13 cellular contexts compared by ENCODE assay signal in the genomic region with DNA sequence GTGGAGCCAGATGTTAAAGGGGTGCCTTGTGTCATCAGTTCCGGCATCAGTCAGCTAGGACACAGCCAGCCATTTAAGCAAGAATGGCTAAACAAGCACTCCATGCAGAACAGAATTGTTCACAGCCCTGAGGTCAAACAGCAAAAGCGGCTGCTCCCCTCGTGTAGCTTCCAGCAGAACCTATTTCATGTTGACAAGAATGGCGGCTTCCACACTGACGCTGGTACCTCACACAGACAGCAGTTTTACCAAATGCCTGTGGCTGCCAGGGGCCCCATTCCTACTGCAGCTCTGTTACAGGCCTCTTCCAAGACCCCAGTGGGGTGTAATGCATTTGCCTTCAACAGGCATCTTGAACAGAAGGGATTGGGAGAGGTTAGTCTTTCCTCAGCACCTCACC.
DNase-seq lines count a peak whose midpoint lies in the region; ATAC-seq and TF ChIP-seq lines count a peak whose summit lies in the region.
"Had no signal": no experiment of that assay in that cellular context is flagged by ENCODE, and none has a peak within 500 bp of the region (broad histone marks: within the 10 kb centered on the region; RNA-seq: fewer than 3 reads in every experiment).

No MANE protein-coding gene starts in this region.

- peak; percentile 24 to 31 for DNase-seq in NCI-H524 (lab: John Stamatoyannopoulos, UW)
- DNase-seq in NCI-H524 treated with DMSO at 0.1 percent for 48 hours (lab: John Stamatoyannopoulos, UW) = no peak
- peak; percentile 57 for DNase-seq in NCI-H1694 treated with DMSO at 0.1 percent for 48 hours (lab: John Stamatoyannopoulos, UW)
- peak in 2 of 10 donors; percentile 15 to 40 for DNase-seq in dorsolateral prefrontal cortex
- DNase-seq in left lobe of liver (ENCODE audit: low spot score) = no peak
- DNase-seq in prostate gland (ENCODE audit: low spot score) = no peak
- no peak for DNase-seq in stimulated activated CD4-positive, alpha-beta T cell treated with anti-CD3 and anti-CD28 coated beads, Interleukin-2, amount 100 ng/mL, for 24 hours
- DNase-seq: Calu3; CD4-positive, alpha-beta T cell; NCI-H526 treated with DMSO at 0.1 percent for 48 hours; NK-92 treated with Interleukin-12 subunit alpha and Interleukin-12 subunit beta, amount 100 ng/mL, for 24 hours had no signal

- peak overlapping the region in 37 of 59 donors; percentile 11 to 65 (median 41) for H3K4me3 ChIP-seq in dorsolateral prefrontal cortex
- no peak overlapping the region for H3K4me3 ChIP-seq in prostate gland
- H3K4me3 ChIP-seq: GM23338 had no signal

- no peak for TF ChIP-seq CTCF in dorsolateral prefrontal cortex (IDR thresholded peaks at IDR 0.05 in 54 of 56, conservative IDR thresholded peaks at IDR 0.05 in 2 of 56; ENCODE audit: low read depth in 1 of 56, partially characterized antibody in 56 of 56)
- TF ChIP-seq CTCF in prostate gland (IDR thresholded peaks at IDR 0.05) = no peak

- no peaks in the 10 kb centered on the region for H3K4me1 ChIP-seq in prostate gland (replicated peaks)

- H3K27me3 ChIP-seq in dorsolateral prefrontal cortex (no peaks in the 10 kb centered on the region), prostate gland (replicated peaks; ENCODE audit: insufficient read depth) (no peaks in the 10 kb centered on the region)

- 96% methylated on average over 5 of the region's 5 CpGs for WGBS in prostate gland

- intact Hi-C loops in dorsolateral prefrontal cortex (cut with DNase I) = loop anchor here (5.0 kb wide), 1 partner anchor 168 kb away; the partner anchor contains the start of gene ASXL3 (in 2 of the 2)
- intact Hi-C loops in prostate gland (cut with DNase I) = no loop called here

- no peaks in the 10 kb centered on the region for H3K36me3 ChIP-seq in prostate gland

- TF ChIP-seq POLR2A in prostate gland (IDR thresholded peaks at IDR 0.05) = no peak

- H3K9me3 ChIP-seq in prostate gland = no peaks in the 10 kb centered on the region

- no peak for ATAC-seq in left lobe of liver
- ATAC-seq: GM23338 had no signal

- H3K27ac ChIP-seq in dorsolateral prefrontal cortex (peak overlapping the region in 42 of 59 donors; percentile 2 to 78 (median 52)), prostate gland (no peak overlapping the region)
- H3K27ac ChIP-seq: RWPE1 had no signal

Comparison
In these comparisons a context has a peak if more than half of its experiments do, and no peak if none do; other contexts are left out.
1. DNase-seq: peak in NCI-H524 (2 of 2) and NCI-H1694 treated with DMSO at 0.1 percent for 48 hours (single experiment); none in NCI-H524 treated with DMSO at 0.1 percent for 48 hours (single experiment), left lobe of liver (single experiment), prostate gland (single experiment) and stimulated activated CD4-positive, alpha-beta T cell treated with anti-CD3 and anti-CD28 coated beads, Interleukin-2, amount 100 ng/mL, for 24 hours (0 of 2).
2. H3K27ac ChIP-seq: peak in dorsolateral prefrontal cortex (42 of 59); none in prostate gland (0 of 2).
3. H3K4me3 ChIP-seq: peak in dorsolateral prefrontal cortex (37 of 59); none in prostate gland (0 of 2).